ENCODE assay signal across 37 cellular contexts in the genomic region with DNA sequence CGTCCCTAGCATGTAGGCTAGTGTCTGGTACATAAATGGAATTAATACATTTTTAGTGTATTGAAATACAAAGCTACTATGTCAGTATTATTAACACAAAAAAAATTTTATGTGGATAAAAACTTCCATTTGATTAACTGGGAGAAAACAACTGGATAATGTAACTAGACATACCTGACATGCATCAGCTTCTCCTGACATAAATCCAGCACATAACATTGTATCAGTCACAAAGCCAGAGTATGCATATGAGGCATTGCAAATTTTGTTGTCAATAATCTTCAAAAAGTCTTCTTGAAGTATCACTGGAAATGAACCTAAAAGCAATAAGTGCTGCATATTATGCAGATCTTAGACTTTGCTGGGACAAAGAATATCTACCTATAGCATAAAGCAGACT. TPM values are rescaled to one million over a fixed set of nuclear protein-coding genes. Genes with fewer than 3 reads are reported as not detected.
"Had no signal": no experiment of that assay in that cellular context is flagged by ENCODE, and none has a peak within 500 bp of the region (broad histone marks: within the 10 kb centered on the region; RNA-seq: fewer than 3 reads in every experiment).

No MANE protein-coding gene starts in this region.

- H3K27me3 ChIP-seq: adrenal gland, ascending aorta, body of pancreas, brain microvascular endothelial cell, breast epithelium, cardiac muscle cell had no signal

- H3K9me3 ChIP-seq: adrenal gland, ascending aorta, body of pancreas, breast epithelium had no signal

- DNase-seq: activated effector memory CD4-positive, alpha-beta T cell treated with anti-CD3 and anti-CD28 coated beads, Interleukin-2, amount 50 U/mL, for 16 hours; activated effector memory CD4-positive, alpha-beta T cell treated with Interleukin-2 at 50 U/mL for 16 hours; activated gamma-delta T cell; activated gamma-delta T cell treated with Interleukin-2 at 50 U/mL for 16 hours; activated naive CD4-positive, alpha-beta T cell; activated naive CD4-positive, alpha-beta T cell treated with anti-CD3 and anti-CD28 coated beads for 36 hours; activated naive CD4-positive, alpha-beta T cell treated with anti-CD3 and anti-CD28 coated beads, Interleukin-2, amount 10 ng/mL, durations not matched to agents 7 days and 5 days; activated naive CD4-positive, alpha-beta T cell treated with anti-CD3 and anti-CD28 coated beads, Interleukin-2, amount 50 U/mL, for 16 hours; activated naive CD4-positive, alpha-beta T cell treated with Interleukin-2 at 50 U/mL for 16 hours; activated naive CD8-positive, alpha-beta T cell treated with anti-CD3 and anti-CD28 coated beads for 36 hours; activated naive CD8-positive, alpha-beta T cell treated with anti-CD3 and anti-CD28 coated beads, Interleukin-2, amount 10 ng/mL, durations not matched to agents 7 days and 5 days; activated naive CD8-positive, alpha-beta T cell treated with anti-CD3 and anti-CD28 coated beads, Interleukin-2, amount 50 U/mL, for 24 hours; activated T-cell treated with anti-CD3 and anti-CD28 coated beads, Interleukin-2, amount 50 U/mL, for 1 hour; activated T-cell treated with anti-CD3 and anti-CD28 coated beads, Interleukin-2, amount 50 U/mL, for 24 hours; activated T-cell treated with anti-CD3 and anti-CD28 coated beads, Interleukin-2, amount 50 U/mL, for 4 hours; activated T-cell treated with anti-CD3 and anti-CD28 coated beads, Interleukin-2, amount 50 U/mL, for 48 hours; activated T-cell treated with anti-CD3 and anti-CD28 coated beads, Interleukin-2, amount 50 U/mL, for 72 hours; adrenal gland; amniotic stem cell; amygdala; anterior cingulate cortex; aorta; body of pancreas; brain microvascular endothelial cell; caudate nucleus; central memory CD4-positive, alpha-beta T cell; cerebellar nuclear complex had no signal

- H3K4me3 ChIP-seq: adrenal gland, ascending aorta, body of pancreas, breast epithelium, cardiac muscle cell had no signal

- H3K36me3 ChIP-seq: adrenal gland, ascending aorta, brain microvascular endothelial cell, breast epithelium, cardiac muscle cell had no signal

- H3K27ac ChIP-seq: adrenal gland, ascending aorta, body of pancreas, brain microvascular endothelial cell, breast epithelium, cardiac muscle cell had no signal

RNA-seq across cellular contexts. Expression of gene TMPRSS11B, which starts 16.9 kb away (rescaled TPM):
- total RNA-seq: activated naive CD4-positive, alpha-beta T cell treated with anti-CD3 and anti-CD28 coated beads for 36 hours; activated naive CD4-positive, alpha-beta T cell treated with anti-CD3 and anti-CD28 coated beads, Interleukin-2, amount 50 U/mL, for 72 hours; activated naive CD8-positive, alpha-beta T cell treated with anti-CD3 and anti-CD28 coated beads for 36 hours; activated naive CD8-positive, alpha-beta T cell treated with anti-CD3 and anti-CD28 coated beads, Interleukin-2, amount 10 ng/mL, durations not matched to agents 7 days and 5 days; activated T-cell treated with anti-CD3 and anti-CD28 coated beads, Interleukin-2, amount 50 U/mL, for 4 hours; activated T-cell treated with anti-CD3 and anti-CD28 coated beads, Interleukin-2, amount 50 U/mL, for 72 hours; activated T-helper 1 cell treated with anti-CD3 and anti-CD28 coated beads, Interleukin-12 subunit alpha, Interleukin-12 subunit beta, Interleukin-2, Interleukin-4 antibody, amounts not matched to agents 30 ng/mL and 10 ng/mL and 1 ng/mL, durations not matched to agents 14 hours and 24 hours and 36 hours; activated T-helper 17 cell treated with anti-CD3 and anti-CD28 coated beads, Interleukin-2, amount 50 U/mL, for 72 hours; activated T-helper 2 cell treated with anti-CD3 and anti-CD28 coated beads, Interferon-gamma antibody, Interleukin-2, Interleukin-4, amounts not matched to agents 10 μg/mL and 5 μg/mL and 100 μg/mL, durations not matched to agents 14 hours and 24 hours and 36 hours; adrenal gland; aorta; ascending aorta; body of pancreas; breast epithelium; cardiac muscle cell; cardiac septum; cerebellum; chondrocyte had no signal
- polyA plus RNA-seq: cardiac muscle cell had no signal
